ENCODE assay signal across 8 cellular contexts in the genomic region with DNA sequence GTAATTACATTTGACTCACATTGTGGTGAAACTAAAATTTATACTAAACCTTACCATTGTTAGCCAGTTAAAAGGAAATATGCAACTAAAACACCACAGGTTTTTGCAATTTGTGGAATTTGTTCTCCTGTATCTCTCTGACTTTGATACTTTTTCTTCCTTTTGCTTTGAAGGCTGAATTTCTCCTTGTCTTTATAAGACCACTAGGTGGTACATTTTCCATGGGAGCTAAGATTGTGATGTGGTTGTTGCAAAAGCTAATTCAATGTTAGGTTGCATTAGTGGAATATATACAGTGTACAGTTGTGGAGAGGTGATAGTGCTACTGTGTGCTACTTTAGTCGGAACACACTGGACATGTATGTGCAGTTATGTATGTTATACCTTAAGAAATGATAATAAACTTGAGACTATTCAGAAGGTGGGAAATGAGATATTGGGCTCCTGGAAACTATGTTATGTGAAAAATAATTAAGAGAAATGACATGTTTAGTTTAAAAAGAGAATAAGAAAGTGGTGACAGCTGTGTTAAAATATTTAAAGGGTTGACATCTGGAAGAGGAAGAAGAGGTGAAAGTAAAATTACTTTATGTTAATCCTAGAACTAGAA.
A peak's percentile ranks its signal among the peaks of the same experiment; 100 is the strongest.
DNase-seq lines count a peak whose midpoint lies in the region; ATAC-seq and TF ChIP-seq lines count a peak whose summit lies in the region.

No MANE protein-coding gene starts in this region.

- no peak overlapping the region for H3K4me3 Mint-ChIP-seq in endodermal cell
- H3K4me3 Mint-ChIP-seq in osteocyte (ENCODE audit: unreplicated experiment): no peak overlapping the region

- H3K36me3 ChIP-seq in endodermal cell (ENCODE audit: control insufficient read depth, insufficient read depth, low read length): no peaks in the 10 kb centered on the region

- 82 to 88% methylated on average over 1 of the region's 1 CpG for WGBS in endodermal cell (ENCODE audit: insufficient coverage in 1 of 2, insufficient read length in 1 of 2), 2 experiments

- H3K4me1 Mint-ChIP-seq in endodermal cell (peaks cover 5% of the 10 kb centered on the region), osteocyte (ENCODE audit: unreplicated experiment) (no peaks in the 10 kb centered on the region)

- H3K27me3 Mint-ChIP-seq in endodermal cell (ENCODE audit: insufficient read depth) (peaks cover 10% of the 10 kb centered on the region), osteocyte (ENCODE audit: unreplicated experiment) (peaks cover 51% of the 10 kb centered on the region)

- H3K9me3 Mint-ChIP-seq in endodermal cell (no peaks in the 10 kb centered on the region), osteocyte (ENCODE audit: unreplicated experiment) (no peaks in the 10 kb centered on the region)

- H3K27me3 ChIP-seq in endodermal cell (ENCODE audit: control insufficient read depth, insufficient read depth, low read length, poor library complexity, severe bottlenecking): no peaks in the 10 kb centered on the region

- ATAC-seq in omental fat pad (ENCODE audit: low FRiP score): no peak

- H3K9ac ChIP-seq in endodermal cell (ENCODE audit: extremely low read depth, low read length, poor library complexity, severe bottlenecking): no peak overlapping the region

- H3K27ac ChIP-seq in endodermal cell (ENCODE audit: low read depth, low read length): no peak overlapping the region

- TF ChIP-seq CTCF in endodermal cell (conservative IDR thresholded peaks at IDR 0.05): peak; percentile 76
- peak; percentile 71 for TF ChIP-seq CTCF in osteocyte (IDR thresholded peaks at IDR 0.05)
- TF ChIP-seq CTCF in omental fat pad (IDR thresholded peaks at IDR 0.05): no peak

- no peaks in the 10 kb centered on the region for H3K4me1 ChIP-seq in endodermal cell (ENCODE audit: control insufficient read depth, insufficient read depth, low read length)

- H3K27ac Mint-ChIP-seq in endodermal cell: no peak overlapping the region
- no peak overlapping the region for H3K27ac Mint-ChIP-seq in osteocyte (ENCODE audit: unreplicated experiment)

- H3K9me3 ChIP-seq in endodermal cell (ENCODE audit: control insufficient read depth, low read length): no peaks in the 10 kb centered on the region

- DNase-seq in NCI-H748 (lab: John Stamatoyannopoulos, UW; ENCODE audit: unreplicated experiment): peak; percentile 1
- no peak for DNase-seq in NCI-H748 treated with DMSO at 0.1 percent for 48 hours (lab: John Stamatoyannopoulos, UW)
- DNase-seq in NCI-H69 (lab: John Stamatoyannopoulos, UW): peak; percentile 2
- no peak for DNase-seq in endodermal cell
- no peak for DNase-seq in osteocyte (ENCODE audit: extremely low spot score, unreplicated experiment)
- no peak for DNase-seq in omental fat pad (ENCODE audit: low spot score)
- no peak for DNase-seq in NCI-H524 treated with DMSO at 0.1 percent for 48 hours (lab: John Stamatoyannopoulos, UW)
- no peak for DNase-seq in amygdala (lab: John Stamatoyannopoulos, UW)

- H3K36me3 Mint-ChIP-seq in endodermal cell (ENCODE audit: low read depth): no peaks in the 10 kb centered on the region
- H3K36me3 Mint-ChIP-seq in osteocyte (ENCODE audit: unreplicated experiment): no peaks in the 10 kb centered on the region

- H3K4me3 ChIP-seq in endodermal cell (ENCODE audit: low read length): no peak overlapping the region

Comparison
In these comparisons a context has a peak if more than half of its experiments do, and no peak if none do; other contexts are left out.
1. DNase-seq: peak in NCI-H748 (single experiment) and NCI-H69 (single experiment); none in NCI-H748 treated with DMSO at 0.1 percent for 48 hours (single experiment), endodermal cell (single experiment), osteocyte (single experiment), omental fat pad (single experiment), NCI-H524 treated with DMSO at 0.1 percent for 48 hours (single experiment) and amygdala (0 of 56).
2. CTCF ChIP-seq: peak in endodermal cell (single experiment) and osteocyte (single experiment); none in omental fat pad (0 of 3).